In the genomic region with DNA sequence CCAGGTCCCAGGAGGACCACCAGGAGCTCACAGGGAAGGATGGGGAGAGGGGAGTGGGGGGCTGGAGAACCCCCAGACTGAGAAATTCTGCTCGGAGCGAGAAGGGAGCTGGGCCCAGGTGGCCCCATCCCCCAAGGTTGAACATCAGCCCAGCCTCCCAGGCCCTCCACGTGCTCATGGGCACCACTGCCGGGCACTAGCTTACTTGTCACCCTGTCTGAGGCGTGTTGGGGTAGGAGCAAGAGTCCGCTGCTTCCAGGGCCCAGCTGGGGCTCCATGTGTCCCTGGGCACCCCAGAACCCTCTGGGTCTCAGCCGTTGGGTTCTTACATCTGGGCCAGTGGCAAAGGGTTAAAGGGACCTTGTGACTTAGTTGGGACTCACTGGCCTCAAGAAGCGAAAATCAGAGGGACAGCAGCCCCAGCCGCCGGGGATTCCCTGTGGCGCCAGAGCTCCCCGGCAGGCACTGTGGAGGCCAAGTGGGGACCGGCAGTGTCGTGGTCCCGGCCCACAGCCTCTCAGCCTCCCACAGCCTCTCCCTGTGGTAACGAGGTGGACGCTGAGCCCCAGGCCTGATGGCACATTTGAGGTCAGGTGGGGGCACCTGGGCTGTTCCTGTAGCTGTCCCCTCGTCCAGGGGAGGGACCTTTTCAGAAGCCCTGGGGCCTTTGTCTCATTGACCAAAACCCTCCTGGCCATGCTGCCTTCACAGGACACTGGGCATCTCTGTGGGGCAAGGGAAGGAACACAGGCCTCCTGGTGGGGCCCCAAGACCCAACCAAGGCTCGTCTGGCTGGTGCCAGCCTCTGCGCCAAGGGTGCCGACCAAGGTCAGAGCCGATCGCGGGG, we compare ENCODE assay signal across 1 cellular context.
TF ChIP-seq lines count a peak whose summit lies in the region.

No MANE protein-coding gene starts in this region.

TF ChIP-seq in A549, 52 proteins besides CTCF, POLR2A, EP300 and RAD21:
- TF ChIP-seq NPAS2 (CRISPR knock-in tag; IDR thresholded peaks at IDR 0.05; ENCODE audit: borderline replicate concordance), result no peak
- no peak for TF ChIP-seq ESRRA (IDR thresholded peaks at IDR 0.05; ENCODE audit: borderline replicate concordance, low read length)
- TF ChIP-seq, protein P1, sequence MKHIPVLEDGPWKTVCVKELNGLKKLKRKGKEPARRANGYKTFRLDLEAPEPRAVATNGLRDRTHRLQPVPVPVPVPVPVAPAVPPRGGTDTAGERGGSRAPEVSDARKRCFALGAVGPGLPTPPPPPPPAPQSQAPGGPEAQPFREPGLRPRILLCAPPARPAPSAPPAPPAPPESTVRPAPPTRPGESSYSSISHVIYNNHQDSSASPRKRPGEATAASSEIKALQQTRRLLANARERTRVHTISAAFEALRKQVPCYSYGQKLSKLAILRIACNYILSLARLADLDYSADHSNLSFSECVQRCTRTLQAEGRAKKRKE (CRISPR knock-in tag; IDR thresholded peaks at IDR 0.05; ENCODE audit: low read depth), result no peak
- TF ChIP-seq USF2 (IDR thresholded peaks at IDR 0.05), result no peak
- TF ChIP-seq, protein P2, sequence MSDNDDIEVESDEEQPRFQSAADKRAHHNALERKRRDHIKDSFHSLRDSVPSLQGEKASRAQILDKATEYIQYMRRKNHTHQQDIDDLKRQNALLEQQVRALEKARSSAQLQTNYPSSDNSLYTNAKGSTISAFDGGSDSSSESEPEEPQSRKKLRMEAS (IDR thresholded peaks at IDR 0.05), result no peak
- no peak for TF ChIP-seq HOXB5 (CRISPR knock-in tag; IDR thresholded peaks at IDR 0.05)
